14 cellular contexts compared by ENCODE assay signal in genomic region chr6:35081426-35081851, GRCh38. TPM values are rescaled to one million over a fixed set of nuclear protein-coding genes. Genes with fewer than 3 reads are reported as not detected.
DNase-seq lines count a peak whose midpoint lies in the region; ATAC-seq and TF ChIP-seq lines count a peak whose summit lies in the region.
"Had no signal": no experiment of that assay in that cellular context is flagged by ENCODE, and none has a peak within 500 bp of the region (broad histone marks: within the 10 kb centered on the region; RNA-seq: fewer than 3 reads in every experiment).

No MANE protein-coding gene starts in this region.

- H3K27ac ChIP-seq in cingulate gyrus (ENCODE audit: low read depth, low read length) (peak overlapping the region; percentile 5), osteoblast (ENCODE audit: low read depth, low read length) (no peak overlapping the region)
- no peak overlapping the region for H3K27ac ChIP-seq in CD8-positive, alpha-beta memory T cell (ENCODE audit: low read depth, low read length)
- H3K27ac ChIP-seq: colonic mucosa had no signal

- H4K20me1 ChIP-seq in osteoblast (ENCODE audit: insufficient read depth, low read length): no peaks in the 10 kb centered on the region

- H3K9me3 Mint-ChIP-seq in CD8-positive, alpha-beta memory T cell: no peaks in the 10 kb centered on the region

- TF ChIP-seq POLR2A in NB4 (IDR thresholded peaks at IDR 0.05; ENCODE audit: extremely low read depth, insufficient read length): no peak

- no peaks in the 10 kb centered on the region for H3K4me1 Mint-ChIP-seq in CD8-positive, alpha-beta memory T cell

- H3K9me3 ChIP-seq in osteoblast (ENCODE audit: low read depth, low read length): no peaks in the 10 kb centered on the region
- H3K9me3 ChIP-seq in CD8-positive, alpha-beta memory T cell (ENCODE audit: low read length): no peaks in the 10 kb centered on the region
- H3K9me3 ChIP-seq: colonic mucosa, thyroid gland had no signal

- H3K36me3 ChIP-seq in osteoblast (ENCODE audit: insufficient read depth, low read length): peaks cover 14% of the 10 kb centered on the region
- no peaks in the 10 kb centered on the region for H3K36me3 ChIP-seq in CD8-positive, alpha-beta memory T cell (ENCODE audit: insufficient read depth, low read length)

- no peak for TF ChIP-seq CTCF in NB4 (IDR thresholded peaks at IDR 0.05; ENCODE audit: low read depth, low read length)
- TF ChIP-seq CTCF in osteoblast (IDR thresholded peaks at IDR 0.05; ENCODE audit: extremely low read depth, low read depth, low read length): no peak

- H3K27me3 ChIP-seq in osteoblast (ENCODE audit: insufficient read depth, low read length): no peaks in the 10 kb centered on the region
- no peaks in the 10 kb centered on the region for H3K27me3 ChIP-seq in CD8-positive, alpha-beta memory T cell (ENCODE audit: insufficient read depth, low read length, poor library complexity, severe bottlenecking)
- H3K27me3 ChIP-seq: colonic mucosa, thyroid gland had no signal

- ATAC-seq in HG02798 (IDR thresholded peaks at IDR 0.05; ENCODE audit: poor library complexity, unreplicated experiment): no peak
- ATAC-seq: T-helper 17 cell had no signal

- peaks cover 0 to 84% (median 14%) of the 10 kb centered on the region in 3 donors for H3K36me3 Mint-ChIP-seq in CD8-positive, alpha-beta memory T cell

- H3K4me2 ChIP-seq in osteoblast (ENCODE audit: insufficient read depth, low read length): no peak overlapping the region

- no peaks in the 10 kb centered on the region for H3K27me3 Mint-ChIP-seq in CD8-positive, alpha-beta memory T cell
- H3K27me3 Mint-ChIP-seq: T-helper 17 cell had no signal

- H3K4me3 Mint-ChIP-seq in CD8-positive, alpha-beta memory T cell: no peak overlapping the region
- H3K4me3 Mint-ChIP-seq: T-helper 17 cell had no signal

- no peak overlapping the region for H2AFZ ChIP-seq in osteoblast (ENCODE audit: low read length)

- peak overlapping the region in 1 of 8 donors; percentile 39 for H3K27ac Mint-ChIP-seq in CD8-positive, alpha-beta memory T cell
- H3K27ac Mint-ChIP-seq: T-helper 17 cell had no signal

- DNase-seq in Daoy (ENCODE audit: low read depth) (peak; percentile 57), NB4 (ENCODE audit: low read depth) (peak; percentile 95), osteoblast (ENCODE audit: insufficient read length, low spot score, missing footprints) (peak; percentile 55), NCI-H345 treated with DMSO at 0.1 percent for 48 hours (lab: John Stamatoyannopoulos, UW; ENCODE audit: unreplicated experiment) (no peak), NCI-H2171 (lab: John Stamatoyannopoulos, UW) (no peak)
- DNase-seq in CD8-positive, alpha-beta memory T cell: no peak
- DNase-seq: colonic mucosa; NCI-H526; stimulated activated CD4-positive, alpha-beta T cell treated with anti-CD3 and anti-CD28 coated beads, Interleukin-4, amount 100 ng/mL, for 1 hour; T-helper 17 cell; thyroid gland had no signal

- POLR2A ChIA-PET in CD8-positive, alpha-beta memory T cell (lab: Charles Lee): no interaction called here

- CTCF ChIA-PET in CD8-positive, alpha-beta memory T cell (lab: Charles Lee): no interaction called here

- H3K4me1 ChIP-seq in osteoblast (ENCODE audit: insufficient read depth, low read length): no peaks in the 10 kb centered on the region
- H3K4me1 ChIP-seq in CD8-positive, alpha-beta memory T cell (ENCODE audit: insufficient read depth, low read length): no peaks in the 10 kb centered on the region
- H3K4me1 ChIP-seq: colonic mucosa had no signal

- H3K79me2 ChIP-seq in osteoblast (ENCODE audit: insufficient read depth, low read length): no peaks in the 10 kb centered on the region

- peak overlapping the region; percentile 53 for H3K4me3 ChIP-seq in NB4 (ENCODE audit: low read depth, low read length)
- no peak overlapping the region for H3K4me3 ChIP-seq in osteoblast (ENCODE audit: insufficient read depth, low read length)
- no peak overlapping the region for H3K4me3 ChIP-seq in CD8-positive, alpha-beta memory T cell (ENCODE audit: low read length)
- H3K4me3 ChIP-seq: colonic mucosa, thyroid gland had no signal

RNA-seq across cellular contexts. Expression of gene TCP11, which starts 59.7 kb away (rescaled TPM):
- 0.06 TPM in 1 of 2 replicates, not detected in the other for total RNA-seq in Daoy (2014; rRNA removed; shearing (Covaris generic))
- total RNA-seq in osteoblast: 0.29 and 0.72 TPM in 2 replicates
- total RNA-seq in CD8-positive, alpha-beta memory T cell: not detected
- polyA plus RNA-seq in CD8-positive, alpha-beta memory T cell: not detected
- total RNA-seq: colonic mucosa, T-helper 17 cell had no signal
- polyA plus RNA-seq: neural cell had no signal

Comparison
In these comparisons a context has a peak if more than half of its experiments do, and no peak if none do; other contexts are left out.
1. DNase-seq: peak in Daoy (single experiment), NB4 (single experiment) and osteoblast (single experiment); none in NCI-H345 treated with DMSO at 0.1 percent for 48 hours (single experiment), CD8-positive, alpha-beta memory T cell (0 of 5) and NCI-H2171 (single experiment).